ENCODE assay signal across 1 cellular context in genomic region chr10:78567680-78568453, GRCh38.
TF ChIP-seq lines count a peak whose summit lies in the region.

No MANE protein-coding gene starts in this region.

TF ChIP-seq in HepG2, 621 proteins besides CTCF, POLR2A, EP300 and RAD21 (continued from another document and continues in another):
- TF ChIP-seq, protein P1, sequence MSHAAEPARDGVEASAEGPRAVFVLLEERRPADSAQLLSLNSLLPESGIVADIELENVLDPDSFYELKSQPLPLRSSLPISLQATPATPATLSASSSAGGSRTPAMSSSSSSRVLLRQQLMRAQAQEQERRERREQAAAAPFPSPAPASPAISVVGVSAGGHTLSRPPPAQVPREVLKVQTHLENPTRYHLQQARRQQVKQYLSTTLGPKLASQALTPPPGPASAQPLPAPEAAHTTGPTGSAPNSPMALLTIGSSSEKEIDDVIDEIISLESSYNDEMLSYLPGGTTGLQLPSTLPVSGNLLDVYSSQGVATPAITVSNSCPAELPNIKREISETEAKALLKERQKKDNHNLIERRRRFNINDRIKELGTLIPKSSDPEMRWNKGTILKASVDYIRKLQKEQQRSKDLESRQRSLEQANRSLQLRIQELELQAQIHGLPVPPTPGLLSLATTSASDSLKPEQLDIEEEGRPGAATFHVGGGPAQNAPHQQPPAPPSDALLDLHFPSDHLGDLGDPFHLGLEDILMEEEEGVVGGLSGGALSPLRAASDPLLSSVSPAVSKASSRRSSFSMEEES (CRISPR knock-in tag; IDR thresholded peaks at IDR 0.05) = 0 out of 2 replicates have a peak, but pooled peaks have one; percentile 25
- TF ChIP-seq ZNF530 (CRISPR knock-in tag; IDR thresholded peaks at IDR 0.05; ENCODE audit: low read depth) (no peak), ELF4 (CRISPR knock-in tag; IDR thresholded peaks at IDR 0.05; ENCODE audit: borderline replicate concordance) (no peak), CHD4 (IDR thresholded peaks at IDR 0.05; ENCODE audit: borderline replicate concordance, low read length) (no peak), NBN (conservative IDR thresholded peaks at IDR 0.05) (no peak), ZNF430 (CRISPR knock-in tag; IDR thresholded peaks at IDR 0.05) (no peak), SOX13 (IDR thresholded peaks at IDR 0.05) (no peak), SOX13 (CRISPR knock-in tag; conservative IDR thresholded peaks at IDR 0.05 in 1 of 2, IDR thresholded peaks at IDR 0.05 in 1 of 2) (peak in 1 of 2 experiments; percentile 77; a peak in 2 of 4 replicates), ZXDC (CRISPR knock-in tag; IDR thresholded peaks at IDR 0.05) (no peak), BCL6 (CRISPR knock-in tag; IDR thresholded peaks at IDR 0.05) (peak; percentile 21; the same call in 1 of the 2 replicates), SALL1 (CRISPR knock-in tag; IDR thresholded peaks at IDR 0.05) (peak; percentile 14; the same call in 1 of the 2 replicates), ZNF251 (CRISPR knock-in tag; IDR thresholded peaks at IDR 0.05) (no peak), HOXA3 (CRISPR knock-in tag; IDR thresholded peaks at IDR 0.05) (no peak), TAF1 (CRISPR knock-in tag; IDR thresholded peaks at IDR 0.05) (no peak), KAT8 (CRISPR knock-in tag; IDR thresholded peaks at IDR 0.05) (0 out of 2 replicates have a peak, but pooled peaks have one; percentile 16), CENPX (CRISPR knock-in tag; IDR thresholded peaks at IDR 0.05) (no peak), NFYC (CRISPR knock-in tag; IDR thresholded peaks at IDR 0.05) (no peak), ZC3H4 (CRISPR knock-in tag; IDR thresholded peaks at IDR 0.05; ENCODE audit: borderline replicate concordance) (no peak), SMC3 (IDR thresholded peaks at IDR 0.05; ENCODE audit: low read length) (no peak), SP1 (IDR thresholded peaks at IDR 0.05) (no peak), SP1 (CRISPR knock-in tag; IDR thresholded peaks at IDR 0.05) (no peak), ZNF34 (CRISPR knock-in tag; IDR thresholded peaks at IDR 0.05; ENCODE audit: borderline replicate concordance) (no peak), ZNF552 (CRISPR knock-in tag; IDR thresholded peaks at IDR 0.05; ENCODE audit: borderline replicate concordance) (no peak), MED8 (CRISPR knock-in tag; IDR thresholded peaks at IDR 0.05; ENCODE audit: insufficient replicate concordance) (no peak), RNF2 (conservative IDR thresholded peaks at IDR 0.05; ENCODE audit: low read depth) (no peak), ZNF12 (CRISPR knock-in tag; IDR thresholded peaks at IDR 0.05) (no peak), KDM5B (CRISPR knock-in tag; IDR thresholded peaks at IDR 0.05; ENCODE audit: borderline replicate concordance) (no peak), ZNF543 (CRISPR knock-in tag; IDR thresholded peaks at IDR 0.05) (no peak), ZHX2 (IDR thresholded peaks at IDR 0.05; ENCODE audit: low read depth) (0 out of 2 replicates have a peak, but pooled peaks have one; percentile 30), ZHX2 (CRISPR knock-in tag; IDR thresholded peaks at IDR 0.05; ENCODE audit: borderline replicate concordance) (no peak), KMT2A (CRISPR knock-in tag; IDR thresholded peaks at IDR 0.05) (no peak), ZBTB7A (CRISPR knock-in tag; IDR thresholded peaks at IDR 0.05) (no peak), SIX1 (CRISPR knock-in tag; IDR thresholded peaks at IDR 0.05; ENCODE audit: borderline replicate concordance) (no peak), GATAD2A (CRISPR knock-in tag; IDR thresholded peaks at IDR 0.05) (0 out of 2 replicates have a peak, but pooled peaks have one; percentile 13)
- TF ChIP-seq, protein P2, sequence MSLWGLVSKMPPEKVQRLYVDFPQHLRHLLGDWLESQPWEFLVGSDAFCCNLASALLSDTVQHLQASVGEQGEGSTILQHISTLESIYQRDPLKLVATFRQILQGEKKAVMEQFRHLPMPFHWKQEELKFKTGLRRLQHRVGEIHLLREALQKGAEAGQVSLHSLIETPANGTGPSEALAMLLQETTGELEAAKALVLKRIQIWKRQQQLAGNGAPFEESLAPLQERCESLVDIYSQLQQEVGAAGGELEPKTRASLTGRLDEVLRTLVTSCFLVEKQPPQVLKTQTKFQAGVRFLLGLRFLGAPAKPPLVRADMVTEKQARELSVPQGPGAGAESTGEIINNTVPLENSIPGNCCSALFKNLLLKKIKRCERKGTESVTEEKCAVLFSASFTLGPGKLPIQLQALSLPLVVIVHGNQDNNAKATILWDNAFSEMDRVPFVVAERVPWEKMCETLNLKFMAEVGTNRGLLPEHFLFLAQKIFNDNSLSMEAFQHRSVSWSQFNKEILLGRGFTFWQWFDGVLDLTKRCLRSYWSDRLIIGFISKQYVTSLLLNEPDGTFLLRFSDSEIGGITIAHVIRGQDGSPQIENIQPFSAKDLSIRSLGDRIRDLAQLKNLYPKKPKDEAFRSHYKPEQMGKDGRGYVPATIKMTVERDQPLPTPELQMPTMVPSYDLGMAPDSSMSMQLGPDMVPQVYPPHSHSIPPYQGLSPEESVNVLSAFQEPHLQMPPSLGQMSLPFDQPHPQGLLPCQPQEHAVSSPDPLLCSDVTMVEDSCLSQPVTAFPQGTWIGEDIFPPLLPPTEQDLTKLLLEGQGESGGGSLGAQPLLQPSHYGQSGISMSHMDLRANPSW (CRISPR knock-in tag; IDR thresholded peaks at IDR 0.05; ENCODE audit: borderline replicate concordance) = no peak
- TF ChIP-seq, protein P3, sequence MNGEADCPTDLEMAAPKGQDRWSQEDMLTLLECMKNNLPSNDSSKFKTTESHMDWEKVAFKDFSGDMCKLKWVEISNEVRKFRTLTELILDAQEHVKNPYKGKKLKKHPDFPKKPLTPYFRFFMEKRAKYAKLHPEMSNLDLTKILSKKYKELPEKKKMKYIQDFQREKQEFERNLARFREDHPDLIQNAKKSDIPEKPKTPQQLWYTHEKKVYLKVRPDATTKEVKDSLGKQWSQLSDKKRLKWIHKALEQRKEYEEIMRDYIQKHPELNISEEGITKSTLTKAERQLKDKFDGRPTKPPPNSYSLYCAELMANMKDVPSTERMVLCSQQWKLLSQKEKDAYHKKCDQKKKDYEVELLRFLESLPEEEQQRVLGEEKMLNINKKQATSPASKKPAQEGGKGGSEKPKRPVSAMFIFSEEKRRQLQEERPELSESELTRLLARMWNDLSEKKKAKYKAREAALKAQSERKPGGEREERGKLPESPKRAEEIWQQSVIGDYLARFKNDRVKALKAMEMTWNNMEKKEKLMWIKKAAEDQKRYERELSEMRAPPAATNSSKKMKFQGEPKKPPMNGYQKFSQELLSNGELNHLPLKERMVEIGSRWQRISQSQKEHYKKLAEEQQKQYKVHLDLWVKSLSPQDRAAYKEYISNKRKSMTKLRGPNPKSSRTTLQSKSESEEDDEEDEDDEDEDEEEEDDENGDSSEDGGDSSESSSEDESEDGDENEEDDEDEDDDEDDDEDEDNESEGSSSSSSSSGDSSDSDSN (CRISPR knock-in tag; IDR thresholded peaks at IDR 0.05) = no peak
- TF ChIP-seq, protein P4, sequence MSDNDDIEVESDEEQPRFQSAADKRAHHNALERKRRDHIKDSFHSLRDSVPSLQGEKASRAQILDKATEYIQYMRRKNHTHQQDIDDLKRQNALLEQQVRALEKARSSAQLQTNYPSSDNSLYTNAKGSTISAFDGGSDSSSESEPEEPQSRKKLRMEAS (IDR thresholded peaks at IDR 0.05) = 0 out of 2 replicates have a peak, but pooled peaks have one; percentile 19
- TF ChIP-seq, protein P5, sequence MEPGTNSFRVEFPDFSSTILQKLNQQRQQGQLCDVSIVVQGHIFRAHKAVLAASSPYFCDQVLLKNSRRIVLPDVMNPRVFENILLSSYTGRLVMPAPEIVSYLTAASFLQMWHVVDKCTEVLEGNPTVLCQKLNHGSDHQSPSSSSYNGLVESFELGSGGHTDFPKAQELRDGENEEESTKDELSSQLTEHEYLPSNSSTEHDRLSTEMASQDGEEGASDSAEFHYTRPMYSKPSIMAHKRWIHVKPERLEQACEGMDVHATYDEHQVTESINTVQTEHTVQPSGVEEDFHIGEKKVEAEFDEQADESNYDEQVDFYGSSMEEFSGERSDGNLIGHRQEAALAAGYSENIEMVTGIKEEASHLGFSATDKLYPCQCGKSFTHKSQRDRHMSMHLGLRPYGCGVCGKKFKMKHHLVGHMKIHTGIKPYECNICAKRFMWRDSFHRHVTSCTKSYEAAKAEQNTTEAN (CRISPR knock-in tag; conservative IDR thresholded peaks at IDR 0.05) = peak; percentile 85
- TF ChIP-seq, protein P6, sequence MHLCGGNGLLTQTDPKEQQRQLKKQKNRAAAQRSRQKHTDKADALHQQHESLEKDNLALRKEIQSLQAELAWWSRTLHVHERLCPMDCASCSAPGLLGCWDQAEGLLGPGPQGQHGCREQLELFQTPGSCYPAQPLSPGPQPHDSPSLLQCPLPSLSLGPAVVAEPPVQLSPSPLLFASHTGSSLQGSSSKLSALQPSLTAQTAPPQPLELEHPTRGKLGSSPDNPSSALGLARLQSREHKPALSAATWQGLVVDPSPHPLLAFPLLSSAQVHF (CRISPR knock-in tag; IDR thresholded peaks at IDR 0.05) = no peak
- TF ChIP-seq, protein P7, sequence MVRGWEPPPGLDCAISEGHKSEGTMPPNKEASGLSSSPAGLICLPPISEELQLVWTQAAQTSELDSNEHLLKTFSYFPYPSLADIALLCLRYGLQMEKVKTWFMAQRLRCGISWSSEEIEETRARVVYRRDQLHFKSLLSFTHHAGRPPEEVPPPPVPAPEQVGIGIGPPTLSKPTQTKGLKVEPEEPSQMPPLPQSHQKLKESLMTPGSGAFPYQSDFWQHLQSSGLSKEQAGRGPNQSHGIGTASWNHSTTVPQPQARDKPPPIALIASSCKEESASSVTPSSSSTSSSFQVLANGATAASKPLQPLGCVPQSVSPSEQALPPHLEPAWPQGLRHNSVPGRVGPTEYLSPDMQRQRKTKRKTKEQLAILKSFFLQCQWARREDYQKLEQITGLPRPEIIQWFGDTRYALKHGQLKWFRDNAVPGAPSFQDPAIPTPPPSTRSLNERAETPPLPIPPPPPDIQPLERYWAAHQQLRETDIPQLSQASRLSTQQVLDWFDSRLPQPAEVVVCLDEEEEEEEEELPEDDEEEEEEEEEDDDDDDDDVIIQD (CRISPR knock-in tag; IDR thresholded peaks at IDR 0.05; ENCODE audit: low read depth) = no peak
- TF ChIP-seq, protein P8, sequence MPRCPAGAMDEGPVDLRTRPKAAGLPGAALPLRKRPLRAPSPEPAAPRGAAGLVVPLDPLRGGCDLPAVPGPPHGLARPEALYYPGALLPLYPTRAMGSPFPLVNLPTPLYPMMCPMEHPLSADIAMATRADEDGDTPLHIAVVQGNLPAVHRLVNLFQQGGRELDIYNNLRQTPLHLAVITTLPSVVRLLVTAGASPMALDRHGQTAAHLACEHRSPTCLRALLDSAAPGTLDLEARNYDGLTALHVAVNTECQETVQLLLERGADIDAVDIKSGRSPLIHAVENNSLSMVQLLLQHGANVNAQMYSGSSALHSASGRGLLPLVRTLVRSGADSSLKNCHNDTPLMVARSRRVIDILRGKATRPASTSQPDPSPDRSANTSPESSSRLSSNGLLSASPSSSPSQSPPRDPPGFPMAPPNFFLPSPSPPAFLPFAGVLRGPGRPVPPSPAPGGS (CRISPR knock-in tag; IDR thresholded peaks at IDR 0.05) = 0 out of 2 replicates have a peak, but pooled peaks have one; percentile 31
